Comparison of ENCODE assay signal across 2 cellular contexts in genomic region chr9:87524061-87524460, GRCh38.
TF ChIP-seq lines count a peak whose summit lies in the region.

No MANE protein-coding gene starts in this region.

TF ChIP-seq in IMR-90, 13 proteins besides CTCF, POLR2A, EP300 and RAD21:
- TF ChIP-seq MAFK (IDR thresholded peaks at IDR 0.05; ENCODE audit: low read depth, low read length), result no peak

TF ChIP-seq in H1, 55 proteins besides CTCF, POLR2A, EP300 and RAD21:
- TF ChIP-seq CTBP2 (IDR thresholded peaks at IDR 0.05; ENCODE audit: borderline replicate concordance, insufficient read depth, insufficient read length, low read length) (no peak), TAF1 (IDR thresholded peaks at IDR 0.05; ENCODE audit: low read depth, low read length) (no peak), HDAC2 (IDR thresholded peaks at IDR 0.05; ENCODE audit: borderline replicate concordance in 1 of 2, low read depth in 2 of 2, low read length in 2 of 2) (no peak), PHF8 (conservative IDR thresholded peaks at IDR 0.05; ENCODE audit: low read depth, low read length) (no peak), ATF3 (IDR thresholded peaks at IDR 0.05; ENCODE audit: insufficient read depth, low read depth, low read length) (no peak), SRF (IDR thresholded peaks at IDR 0.05; ENCODE audit: low read depth, low read length) (no peak), SIN3A (conservative IDR thresholded peaks at IDR 0.05 in 1 of 2, IDR thresholded peaks at IDR 0.05 in 1 of 2; ENCODE audit: low read depth in 1 of 2, low read length in 2 of 2) (no peak), E2F6 (IDR thresholded peaks at IDR 0.05) (no peak), SIX5 (IDR thresholded peaks at IDR 0.05; ENCODE audit: low read depth, low read length) (no peak), FOSL1 (IDR thresholded peaks at IDR 0.05; ENCODE audit: insufficient read depth, low read depth, low read length) (no peak)
